Comparison of ENCODE assay signal across 24 cellular contexts in genomic region chr13:39821977-39822376, GRCh38.
DNase-seq lines count a peak whose midpoint lies in the region; ATAC-seq and TF ChIP-seq lines count a peak whose summit lies in the region.
"Had no signal": no experiment of that assay in that cellular context is flagged by ENCODE, and none has a peak within 500 bp of the region (broad histone marks: within the 10 kb centered on the region; RNA-seq: fewer than 3 reads in every experiment).

No MANE protein-coding gene starts in this region.

- peaks cover 0 to under 1% (median 0%) of the 10 kb centered on the region in 8 donors for H3K9me3 Mint-ChIP-seq in CD4-positive, alpha-beta memory T cell
- peaks cover 0 to 3% (median 0%) of the 10 kb centered on the region in 3 donors for H3K9me3 Mint-ChIP-seq in IgD-negative memory B cell
- H3K9me3 Mint-ChIP-seq in memory B cell, result no peaks in the 10 kb centered on the region
- H3K9me3 Mint-ChIP-seq: central memory CD8-positive, alpha-beta T cell; natural killer cell treated with Interleukin-12 subunit alpha and Interleukin-12 subunit beta and Interleukin-15 and Interleukin-18, amount 100 ng/mL, for 72 hours had no signal

- H3K4me1 Mint-ChIP-seq in CD4-positive, alpha-beta memory T cell, result peaks cover 9 to 26% (median 21%) of the 10 kb centered on the region in 4 donors
- H3K4me1 Mint-ChIP-seq in IgD-negative memory B cell (peaks cover 3 to 21% (median 15%) of the 10 kb centered on the region in 3 donors), memory B cell (peaks cover 10% of the 10 kb centered on the region)

- no peak for DNase-seq in CD4-positive, alpha-beta memory T cell
- DNase-seq in memory B cell (ENCODE audit: low spot score in 2 of 2) (no peak), ecto neural progenitor cell (ENCODE audit: low spot score) (no peak), WERI-Rb-1 (no peak)
- DNase-seq: left ventricle myocardium inferior; MG63; midbrain; NCI-H1417; NCI-H2081 treated with DMSO at 0.1 percent for 48 hours; NCI-H446 treated with DMSO at 0.1 percent for 48 hours; PC-9; Right ventricle myocardium superior; stimulated activated CD4-positive, alpha-beta T cell treated with anti-CD3 and anti-CD28 coated beads, Interleukin-12 subunit alpha, Interleukin-12 subunit beta, amount 100 ng/mL, for 4 hours; stimulated activated CD4-positive, alpha-beta T cell treated with anti-CD3 and anti-CD28 coated beads, Interleukin-4, amount 100 ng/mL, for 24 hours; stimulated activated naive CD4-positive, alpha-beta T cell treated with Interleukin-2 at 50 U/mL for 16 hours; thyroid gland had no signal

- CTCF ChIA-PET in CD4-positive, alpha-beta memory T cell (lab: Charles Lee; ENCODE audit: partially characterized antibody), result no interaction called here

- peak overlapping the region in 1 of 7 donors; percentile 33 for H3K27ac Mint-ChIP-seq in CD4-positive, alpha-beta memory T cell
- peak overlapping the region in 2 of 3 donors; percentile 5 to 76 for H3K27ac Mint-ChIP-seq in IgD-negative memory B cell
- no peak overlapping the region for H3K27ac Mint-ChIP-seq in memory B cell
- H3K27ac Mint-ChIP-seq: natural killer cell treated with Interleukin-12 subunit alpha and Interleukin-12 subunit beta and Interleukin-15 and Interleukin-18, amount 100 ng/mL, for 72 hours had no signal

- H3K27me3 Mint-ChIP-seq in CD4-positive, alpha-beta memory T cell, result no peaks in the 10 kb centered on the region
- peaks cover 8% of the 10 kb centered on the region for H3K27me3 Mint-ChIP-seq in IgD-negative memory B cell
- no peaks in the 10 kb centered on the region for H3K27me3 Mint-ChIP-seq in memory B cell

- H3K27ac ChIP-seq in CD4-positive, alpha-beta memory T cell (ENCODE audit: low read depth, low read length), result no peak overlapping the region
- H3K27ac ChIP-seq in WERI-Rb-1, result no peak overlapping the region
- H3K27ac ChIP-seq: left ventricle myocardium inferior, parathyroid adenoma, PC-9, right atrium auricular region, thyroid gland had no signal

- H3K4me3 ChIP-seq in CD4-positive, alpha-beta memory T cell (ENCODE audit: low read length in 2 of 2), result no peak overlapping the region
- no peak overlapping the region for H3K4me3 ChIP-seq in WERI-Rb-1 (ENCODE audit: low read depth, low read length)
- H3K4me3 ChIP-seq: K562, left ventricle myocardium inferior, MG63, PC-9, right atrium auricular region, thyroid gland had no signal

- ATAC-seq in GM18858 (IDR thresholded peaks at IDR 0.05; ENCODE audit: unreplicated experiment), result peak; percentile 46
- ATAC-seq in memory B cell (ENCODE audit: low read depth), result no peak
- no peak for ATAC-seq in HG03175 (IDR thresholded peaks at IDR 0.05; ENCODE audit: unreplicated experiment)
- ATAC-seq: K562; natural killer cell treated with Interleukin-12 subunit alpha and Interleukin-12 subunit beta and Interleukin-15 and Interleukin-18, amount 100 ng/mL, for 72 hours had no signal

- peak overlapping the region in 6 of 8 donors; percentile 9 to 58 (median 20) for H3K4me3 Mint-ChIP-seq in CD4-positive, alpha-beta memory T cell
- peak overlapping the region in 2 of 4 donors; percentile 59 to 73 for H3K4me3 Mint-ChIP-seq in IgD-negative memory B cell
- H3K4me3 Mint-ChIP-seq in memory B cell, result peak overlapping the region; percentile 68
- H3K4me3 Mint-ChIP-seq: central memory CD8-positive, alpha-beta T cell; natural killer cell treated with Interleukin-12 subunit alpha and Interleukin-12 subunit beta and Interleukin-15 and Interleukin-18, amount 100 ng/mL, for 72 hours had no signal

- intact Hi-C loops in CD4-positive, alpha-beta memory T cell (cut with micrococcal nuclease), result no loop called here

- no peaks in the 10 kb centered on the region for H3K9me3 ChIP-seq in CD4-positive, alpha-beta memory T cell (ENCODE audit: control insufficient read depth in 1 of 2, low read length in 2 of 2)
- H3K9me3 ChIP-seq in WERI-Rb-1 (ENCODE audit: severe bottlenecking), result no peaks in the 10 kb centered on the region
- H3K9me3 ChIP-seq: left ventricle myocardium inferior, MG63, right atrium auricular region, thyroid gland had no signal

- TF ChIP-seq CTCF in WERI-Rb-1 (IDR thresholded peaks at IDR 0.05; ENCODE audit: low read depth, low read length), result no peak

- H3K27me3 ChIP-seq in CD4-positive, alpha-beta memory T cell (ENCODE audit: insufficient read depth, low read length), result peaks cover 3% of the 10 kb centered on the region
- no peaks in the 10 kb centered on the region for H3K27me3 ChIP-seq in WERI-Rb-1 (ENCODE audit: insufficient read depth, low read depth, severe bottlenecking)
- H3K27me3 ChIP-seq: right atrium auricular region, thyroid gland had no signal

- H3K4me1 ChIP-seq in CD4-positive, alpha-beta memory T cell (ENCODE audit: insufficient read depth, low read length), result peaks cover 23% of the 10 kb centered on the region
- H3K4me1 ChIP-seq: left ventricle myocardium inferior, parathyroid adenoma, right atrium auricular region, thyroid gland had no signal

- H3K36me3 Mint-ChIP-seq in CD4-positive, alpha-beta memory T cell, result no peaks in the 10 kb centered on the region
- no peaks in the 10 kb centered on the region for H3K36me3 Mint-ChIP-seq in IgD-negative memory B cell
- no peaks in the 10 kb centered on the region for H3K36me3 Mint-ChIP-seq in memory B cell
- H3K36me3 Mint-ChIP-seq: natural killer cell treated with Interleukin-12 subunit alpha and Interleukin-12 subunit beta and Interleukin-15 and Interleukin-18, amount 100 ng/mL, for 72 hours had no signal

- POLR2A ChIA-PET in CD4-positive, alpha-beta memory T cell (lab: Charles Lee; ENCODE audit: partially characterized antibody), result no interaction called here

- no peaks in the 10 kb centered on the region for H3K36me3 ChIP-seq in CD4-positive, alpha-beta memory T cell (ENCODE audit: insufficient read depth, low read length)
- no peaks in the 10 kb centered on the region for H3K36me3 ChIP-seq in WERI-Rb-1
- H3K36me3 ChIP-seq: left ventricle myocardium inferior, MG63, right atrium auricular region, thyroid gland had no signal
